In genomic region chr22:40218152-40218551, GRCh38 we compare ENCODE assay signal across 14 cellular contexts. TPM values are rescaled to one million over a fixed set of nuclear protein-coding genes. Genes with fewer than 3 reads are reported as not detected.
DNase-seq lines count a peak whose midpoint lies in the region; ATAC-seq and TF ChIP-seq lines count a peak whose summit lies in the region.
"Had no signal": no experiment of that assay in that cellular context is flagged by ENCODE, and none has a peak within 500 bp of the region (broad histone marks: within the 10 kb centered on the region; RNA-seq: fewer than 3 reads in every experiment).

No MANE protein-coding gene starts in this region.

- H3K36me3 ChIP-seq in stomach smooth muscle (ENCODE audit: control insufficient read depth in 2 of 2, insufficient read depth in 2 of 2, low read length in 2 of 2) (no peaks in the 10 kb centered on the region), ovary (no peaks in the 10 kb centered on the region)
- H3K36me3 ChIP-seq: lower lobe of right lung had no signal

- peak overlapping the region; percentile 81 for H3K27ac Mint-ChIP-seq in activated naive CD4-positive, alpha-beta T cell treated with anti-CD3 and anti-CD28 coated beads, Interleukin-2, amount 50 U/mL, for 24 hours
- H3K27ac Mint-ChIP-seq in activated B cell treated with CpG ODN at 0.5 μM for 24 hours (peak overlapping the region; percentile 36), immature natural killer cell (peak overlapping the region; percentile 61 to 87 (median 66))

- 93 to 100% (median 96%) methylated on average over 4 of the region's 4 CpGs for WGBS in ovary, 3 donors

- no peak for DNase-seq in activated naive CD4-positive, alpha-beta T cell treated with anti-CD3 and anti-CD28 coated beads, Interleukin-2, amount 50 U/mL, for 16 hours
- DNase-seq in activated B cell treated with CpG ODN at 0.5 μM for 24 hours: no peak
- no peak for DNase-seq in immature natural killer cell
- no peak for DNase-seq in SKM-1 (lab: John Stamatoyannopoulos, UW; ENCODE audit: unreplicated experiment)
- DNase-seq in ovary: no peak
- no peak for DNase-seq in GDM1 (lab: John Stamatoyannopoulos, UW)
- DNase-seq: activated CD4-positive, alpha-beta T cell treated with anti-CD3 and anti-CD28 coated beads for 4 hours; Calu3; H7; lower lobe of right lung; NCI-H1436 treated with DMSO at 0.1 percent for 48 hours; substantia nigra had no signal

- no peak for ATAC-seq in activated B cell treated with CpG ODN at 0.5 μM for 24 hours (ENCODE audit: low read depth)
- ATAC-seq: lower lobe of right lung had no signal

- TF ChIP-seq CTCF in activated B cell treated with CpG ODN at 0.5 μM for 24 hours (IDR thresholded peaks at IDR 0.05) (no peak), ovary (IDR thresholded peaks at IDR 0.05) (no peak)

- no peaks in the 10 kb centered on the region for H3K27me3 Mint-ChIP-seq in activated naive CD4-positive, alpha-beta T cell treated with anti-CD3 and anti-CD28 coated beads, Interleukin-2, amount 50 U/mL, for 24 hours
- no peaks in the 10 kb centered on the region for H3K27me3 Mint-ChIP-seq in activated B cell treated with CpG ODN at 0.5 μM for 24 hours
- H3K27me3 Mint-ChIP-seq in immature natural killer cell (ENCODE audit: low read depth in 3 of 3): peaks cover 0 to 6% (median 2%) of the 10 kb centered on the region in 3 donors

- no peaks in the 10 kb centered on the region for H3K9me3 ChIP-seq in stomach smooth muscle (ENCODE audit: control insufficient read depth in 2 of 2, low read length in 2 of 2)
- no peaks in the 10 kb centered on the region for H3K9me3 ChIP-seq in ovary
- H3K9me3 ChIP-seq: lower lobe of right lung had no signal

- CTCF ChIA-PET in activated B cell treated with CpG ODN at 0.5 μM for 24 hours (lab: Charles Lee): no interaction called here

- H3K27ac ChIP-seq in stomach smooth muscle (ENCODE audit: low read length) (peak overlapping the region; percentile 89), ovary (no peak overlapping the region)
- H3K27ac ChIP-seq: lower lobe of right lung had no signal

- no peak overlapping the region for H3K9ac ChIP-seq in stomach smooth muscle (ENCODE audit: low read length in 2 of 2)

- H3K27me3 ChIP-seq in stomach smooth muscle (ENCODE audit: control insufficient read depth in 1 of 2, insufficient read depth in 2 of 2, low read length in 2 of 2) (no peaks in the 10 kb centered on the region), ovary (no peaks in the 10 kb centered on the region)

- H3K4me1 Mint-ChIP-seq in activated naive CD4-positive, alpha-beta T cell treated with anti-CD3 and anti-CD28 coated beads, Interleukin-2, amount 50 U/mL, for 24 hours: peaks cover 89% of the 10 kb centered on the region
- H3K4me1 Mint-ChIP-seq in activated B cell treated with CpG ODN at 0.5 μM for 24 hours (peaks cover 70% of the 10 kb centered on the region), immature natural killer cell (peaks cover 74 to 91% of the 10 kb centered on the region in 2 donors)

- H3K36me3 Mint-ChIP-seq in activated naive CD4-positive, alpha-beta T cell treated with anti-CD3 and anti-CD28 coated beads, Interleukin-2, amount 50 U/mL, for 24 hours: no peaks in the 10 kb centered on the region
- H3K36me3 Mint-ChIP-seq in activated B cell treated with CpG ODN at 0.5 μM for 24 hours (ENCODE audit: low read depth): peaks cover 27% of the 10 kb centered on the region
- no peaks in the 10 kb centered on the region for H3K36me3 Mint-ChIP-seq in immature natural killer cell

- peak overlapping the region; percentile 32 for H3K4me3 Mint-ChIP-seq in activated naive CD4-positive, alpha-beta T cell treated with anti-CD3 and anti-CD28 coated beads, Interleukin-2, amount 50 U/mL, for 24 hours
- H3K4me3 Mint-ChIP-seq in activated B cell treated with CpG ODN at 0.5 μM for 24 hours: no peak overlapping the region
- no peak overlapping the region for H3K4me3 Mint-ChIP-seq in immature natural killer cell

- no peak for TF ChIP-seq EP300 in ovary (IDR thresholded peaks at IDR 0.05)

- intact Hi-C loops in activated B cell treated with CpG ODN at 0.5 μM for 24 hours (cut with micrococcal nuclease) (loop anchor here (10.0 kb wide), 1 partner anchor 163 kb away; no protein-coding TSS in a partner anchor), ovary (cut with DNase I) (no loop called here)

- TF ChIP-seq POLR2A in ovary (IDR thresholded peaks at IDR 0.05): no peak

- H3K9me3 Mint-ChIP-seq in activated naive CD4-positive, alpha-beta T cell treated with anti-CD3 and anti-CD28 coated beads, Interleukin-2, amount 50 U/mL, for 24 hours: no peaks in the 10 kb centered on the region
- H3K9me3 Mint-ChIP-seq in activated B cell treated with CpG ODN at 0.5 μM for 24 hours: no peaks in the 10 kb centered on the region
- H3K9me3 Mint-ChIP-seq in immature natural killer cell: no peaks in the 10 kb centered on the region

- peaks cover 58% of the 10 kb centered on the region for H3K4me1 ChIP-seq in stomach smooth muscle (ENCODE audit: control insufficient read depth, insufficient read depth, low read length)
- H3K4me1 ChIP-seq in ovary (ENCODE audit: insufficient read depth): peaks cover 6% of the 10 kb centered on the region

- H3K4me3 ChIP-seq in stomach smooth muscle (ENCODE audit: low read length in 2 of 2): no peak overlapping the region
- H3K4me3 ChIP-seq in ovary: no peak overlapping the region
- H3K4me3 ChIP-seq: lower lobe of right lung had no signal

- POLR2A ChIA-PET in activated B cell treated with CpG ODN at 0.5 μM for 24 hours (lab: Charles Lee): no interaction called here

RNA-seq across cellular contexts. Expression of gene TNRC6B, which starts 40.4 kb away (rescaled TPM):
- total RNA-seq in activated B cell treated with CpG ODN at 0.5 μM for 24 hours (84.6 and 95.2 TPM in 2 replicates), ovary (10 to 100 TPM; 34.8 to 52.1 (median 48.6) TPM)
- polyA plus RNA-seq in immature natural killer cell (10 to 100 TPM; 12.9 to 90.1 (median 29.7) TPM), ovary (10 to 100 TPM in 1 of 2 donors, 1 to 10 TPM in 1; 9.4 to 11.2 TPM)
